ENCODE assay signal across 1 cellular context in the genomic region with DNA sequence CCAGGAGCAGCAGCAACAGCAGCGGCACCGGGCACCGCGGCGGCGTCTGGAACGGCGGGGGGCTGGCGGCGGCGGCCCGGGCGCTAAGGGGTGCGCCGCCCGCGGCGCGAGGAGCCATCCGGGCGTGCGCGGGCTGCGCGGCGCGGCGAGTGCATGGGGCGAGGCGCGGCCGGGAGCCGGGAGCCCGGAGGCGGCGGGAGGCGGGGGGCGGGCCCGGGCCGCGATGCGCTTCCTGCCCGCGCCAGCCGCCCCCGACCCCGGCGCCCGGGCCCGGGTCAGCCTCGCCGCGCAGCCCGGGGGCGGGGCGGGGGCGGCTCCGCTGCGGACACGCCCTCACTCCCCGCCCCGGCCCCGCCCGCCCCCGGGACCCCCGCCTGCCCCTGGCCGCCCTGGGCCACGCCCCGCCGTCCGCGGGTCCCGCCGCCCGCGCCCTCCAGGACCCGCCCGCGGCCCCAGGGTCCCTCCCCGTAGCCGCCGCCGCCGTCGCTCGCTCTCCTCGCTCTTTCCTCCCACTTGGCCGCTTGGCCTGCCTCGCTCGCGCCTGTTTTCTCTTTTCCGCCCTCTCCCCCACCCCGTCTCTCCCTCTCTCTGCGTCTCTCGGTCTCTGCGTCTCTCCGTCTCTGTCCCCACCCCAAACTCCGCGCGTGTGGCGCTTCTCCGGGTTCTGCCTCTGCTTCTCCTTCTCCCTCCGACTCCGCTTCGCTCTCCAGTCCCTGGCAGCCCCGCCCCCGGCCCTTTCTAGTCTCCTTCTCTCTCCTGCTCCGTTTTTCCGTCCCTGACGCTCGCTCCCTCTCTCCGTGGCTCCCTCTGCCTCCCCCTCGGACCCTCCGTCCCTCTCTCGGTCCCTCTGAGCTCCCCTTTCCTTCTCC.
TF ChIP-seq lines count a peak whose summit lies in the region.

A gene with protein sequence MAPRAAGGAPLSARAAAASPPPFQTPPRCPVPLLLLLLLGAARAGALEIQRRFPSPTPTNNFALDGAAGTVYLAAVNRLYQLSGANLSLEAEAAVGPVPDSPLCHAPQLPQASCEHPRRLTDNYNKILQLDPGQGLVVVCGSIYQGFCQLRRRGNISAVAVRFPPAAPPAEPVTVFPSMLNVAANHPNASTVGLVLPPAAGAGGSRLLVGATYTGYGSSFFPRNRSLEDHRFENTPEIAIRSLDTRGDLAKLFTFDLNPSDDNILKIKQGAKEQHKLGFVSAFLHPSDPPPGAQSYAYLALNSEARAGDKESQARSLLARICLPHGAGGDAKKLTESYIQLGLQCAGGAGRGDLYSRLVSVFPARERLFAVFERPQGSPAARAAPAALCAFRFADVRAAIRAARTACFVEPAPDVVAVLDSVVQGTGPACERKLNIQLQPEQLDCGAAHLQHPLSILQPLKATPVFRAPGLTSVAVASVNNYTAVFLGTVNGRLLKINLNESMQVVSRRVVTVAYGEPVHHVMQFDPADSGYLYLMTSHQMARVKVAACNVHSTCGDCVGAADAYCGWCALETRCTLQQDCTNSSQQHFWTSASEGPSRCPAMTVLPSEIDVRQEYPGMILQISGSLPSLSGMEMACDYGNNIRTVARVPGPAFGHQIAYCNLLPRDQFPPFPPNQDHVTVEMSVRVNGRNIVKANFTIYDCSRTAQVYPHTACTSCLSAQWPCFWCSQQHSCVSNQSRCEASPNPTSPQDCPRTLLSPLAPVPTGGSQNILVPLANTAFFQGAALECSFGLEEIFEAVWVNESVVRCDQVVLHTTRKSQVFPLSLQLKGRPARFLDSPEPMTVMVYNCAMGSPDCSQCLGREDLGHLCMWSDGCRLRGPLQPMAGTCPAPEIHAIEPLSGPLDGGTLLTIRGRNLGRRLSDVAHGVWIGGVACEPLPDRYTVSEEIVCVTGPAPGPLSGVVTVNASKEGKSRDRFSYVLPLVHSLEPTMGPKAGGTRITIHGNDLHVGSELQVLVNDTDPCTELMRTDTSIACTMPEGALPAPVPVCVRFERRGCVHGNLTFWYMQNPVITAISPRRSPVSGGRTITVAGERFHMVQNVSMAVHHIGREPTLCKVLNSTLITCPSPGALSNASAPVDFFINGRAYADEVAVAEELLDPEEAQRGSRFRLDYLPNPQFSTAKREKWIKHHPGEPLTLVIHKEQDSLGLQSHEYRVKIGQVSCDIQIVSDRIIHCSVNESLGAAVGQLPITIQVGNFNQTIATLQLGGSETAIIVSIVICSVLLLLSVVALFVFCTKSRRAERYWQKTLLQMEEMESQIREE (N-terminal part only) (minus strand): TSS at position 155 of the 869 bp plus-strand sequence. CDS start 37 bp downstream, at position 118.

TF ChIP-seq in HEK293, 187 proteins besides CTCF, POLR2A, EP300 and RAD21 (continued from another document):
- TF ChIP-seq, protein P1, sequence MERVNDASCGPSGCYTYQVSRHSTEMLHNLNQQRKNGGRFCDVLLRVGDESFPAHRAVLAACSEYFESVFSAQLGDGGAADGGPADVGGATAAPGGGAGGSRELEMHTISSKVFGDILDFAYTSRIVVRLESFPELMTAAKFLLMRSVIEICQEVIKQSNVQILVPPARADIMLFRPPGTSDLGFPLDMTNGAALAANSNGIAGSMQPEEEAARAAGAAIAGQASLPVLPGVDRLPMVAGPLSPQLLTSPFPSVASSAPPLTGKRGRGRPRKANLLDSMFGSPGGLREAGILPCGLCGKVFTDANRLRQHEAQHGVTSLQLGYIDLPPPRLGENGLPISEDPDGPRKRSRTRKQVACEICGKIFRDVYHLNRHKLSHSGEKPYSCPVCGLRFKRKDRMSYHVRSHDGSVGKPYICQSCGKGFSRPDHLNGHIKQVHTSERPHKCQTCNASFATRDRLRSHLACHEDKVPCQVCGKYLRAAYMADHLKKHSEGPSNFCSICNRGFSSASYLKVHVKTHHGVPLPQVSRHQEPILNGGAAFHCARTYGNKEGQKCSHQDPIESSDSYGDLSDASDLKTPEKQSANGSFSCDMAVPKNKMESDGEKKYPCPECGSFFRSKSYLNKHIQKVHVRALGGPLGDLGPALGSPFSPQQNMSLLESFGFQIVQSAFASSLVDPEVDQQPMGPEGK (tag by site-specific recombination; IDR thresholded peaks at IDR 0.05) = peak; percentile 87
- TF ChIP-seq ZNF16 (tag by site-specific recombination; IDR thresholded peaks at IDR 0.05; ENCODE audit: low read depth) = no peak
